Comparison of ENCODE assay signal across 10 cellular contexts in genomic region chr2:101829018-101829396, GRCh38.
DNase-seq lines count a peak whose midpoint lies in the region; ATAC-seq, FAIRE-seq and TF ChIP-seq lines count a peak whose summit lies in the region.
"Had no signal": no experiment of that assay in that cellular context is flagged by ENCODE, and none has a peak within 500 bp of the region (broad histone marks: within the 10 kb centered on the region; RNA-seq: fewer than 3 reads in every experiment).

No MANE protein-coding gene starts in this region.

- peaks cover 47% of the 10 kb centered on the region for H3K4me1 Mint-ChIP-seq in central memory CD8-positive, alpha-beta T cell
- peaks cover 43% of the 10 kb centered on the region for H3K4me1 Mint-ChIP-seq in memory B cell

- H3K4me2 ChIP-seq in A549 (no peak overlapping the region), IMR-90 (ENCODE audit: low read depth, low read length) (peak overlapping the region; percentile 34)

- no peak overlapping the region for H2AFZ ChIP-seq in IMR-90 (replicated peaks; ENCODE audit: low read length, poor library complexity)

- H2BK15ac ChIP-seq in IMR-90 (ENCODE audit: low read depth, low read length), result peak overlapping the region; percentile 49; the same call in 2 of the 3 replicates

- intact Hi-C loops in IMR-90 (cut with micrococcal nuclease), result no loop called here
- intact Hi-C loops in body of pancreas (cut with DNase I), result no loop called here

- POLR2A ChIA-PET in A549 (lab: Yijun Ruan, JAX), result interaction anchor here (1.1 kb wide), 1 partner anchor 131 kb away, joined by 3 read pairs; no protein-coding TSS in a partner anchor
- POLR2A ChIA-PET in IMR-90 (lab: Charles Lee; ENCODE audit: unreplicated experiment), result no interaction called here

- TF ChIP-seq CTCF in A549 (IDR thresholded peaks at IDR 0.05) (no peak), IMR-90 (conservative IDR thresholded peaks at IDR 0.05; ENCODE audit: low read depth, low read length) (no peak), body of pancreas (IDR thresholded peaks at IDR 0.05) (no peak)

- H3K14ac ChIP-seq in IMR-90 (replicated peaks; ENCODE audit: low read depth, low read length), result peak overlapping the region; percentile 64

- H3K36me3 ChIP-seq in IMR-90 (ENCODE audit: control insufficient read depth, insufficient read depth, low read length) (peaks cover 26% of the 10 kb centered on the region), body of pancreas (replicated peaks in 1 of 2; ENCODE audit: insufficient read depth in 1 of 2, low read depth in 2 of 2) (no peaks in the 10 kb centered on the region), H7 (replicated peaks; ENCODE audit: control insufficient read depth, insufficient read depth, low read length) (peaks cover 13% of the 10 kb centered on the region)

- peaks cover 28% of the 10 kb centered on the region for H3K9me1 ChIP-seq in IMR-90 (ENCODE audit: insufficient read depth, low read length)

- peak overlapping the region; percentile 3 for H2AK5ac ChIP-seq in IMR-90 (ENCODE audit: low read depth, low read length)

- H3K18ac ChIP-seq in IMR-90 (ENCODE audit: low read depth, low read length), result peak overlapping the region; percentile 63; the same call in 1 of the 2 replicates

- in situ Hi-C loops in IMR-90 (cut with MboI; ENCODE audit: low sequenced_read_pairs), result no loop called here

- ATAC-seq in A549 (no peak), IMR-90 (ENCODE audit: low read depth) (no peak), memory B cell (ENCODE audit: low read depth) (no peak), body of pancreas (no peak), GM21717 (IDR thresholded peaks at IDR 0.05; ENCODE audit: unreplicated experiment) (no peak)
- ATAC-seq in central memory CD8-positive, alpha-beta T cell (replicated peaks; ENCODE audit: extremely low read depth, poor library complexity, severe bottlenecking), result no peak
- ATAC-seq: esophagus mucosa had no signal

- H4K8ac ChIP-seq in IMR-90 (ENCODE audit: low read depth in 2 of 2, low read length in 2 of 2), result peak overlapping the region in 1 of 2 experiments; percentile 46; a peak in 1 of 4 replicates

- peak overlapping the region; percentile 12 to 29; a peak in 2 of 6 replicates for H3K27ac ChIP-seq in A549
- H3K27ac ChIP-seq in IMR-90 (ENCODE audit: insufficient read depth, low read length), result peak overlapping the region; percentile 10; the same call in 1 of the 2 replicates
- H3K27ac ChIP-seq in body of pancreas, result no peak overlapping the region

- H3K27me3 ChIP-seq in IMR-90 (ENCODE audit: control insufficient read depth, insufficient read depth, low read length), result no peaks in the 10 kb centered on the region
- no peaks in the 10 kb centered on the region for H3K27me3 ChIP-seq in body of pancreas
- H3K27me3 ChIP-seq in H7 (ENCODE audit: control insufficient read depth, insufficient read depth, low read length), result no peaks in the 10 kb centered on the region

- no peaks in the 10 kb centered on the region for H3K27me3 Mint-ChIP-seq in central memory CD8-positive, alpha-beta T cell
- H3K27me3 Mint-ChIP-seq in memory B cell, result no peaks in the 10 kb centered on the region

- peak overlapping the region; percentile 2 for H2BK20ac ChIP-seq in IMR-90 (ENCODE audit: low read depth, low read length)

- FAIRE-seq in A549 (lab: Jason Lieb, UNC), result no peak

- peaks cover 37 to 60% of the 10 kb centered on the region in 2 experiments for H3K79me1 ChIP-seq in IMR-90 (ENCODE audit: low read depth in 1 of 2, low read length in 2 of 2)

- H3K23ac ChIP-seq in IMR-90 (ENCODE audit: low read depth, low read length), result peak overlapping the region; percentile 39

- 69% methylated on average over 5 of the region's 5 CpGs for WGBS in A549 (ENCODE audit: missing lambda C conversion rate)
- no CpG with 5 or more reads among the region's 5 CpGs for whole genome bisulfite sequencing in IMR-90 (ENCODE audit: extremely low coverage in 2 of 2, insufficient read length in 1 of 2), 2 experiments
- 36 to 45% methylated on average over 5 of the region's 5 CpGs for WGBS in body of pancreas, 2 donors

- DNase-seq in A549 (ENCODE audit: low read depth in 1 of 2, low spot score in 1 of 2) (no peak), IMR-90 (no peak), memory B cell (ENCODE audit: low spot score in 2 of 2) (no peak), body of pancreas (no peak), DMS79 (lab: John Stamatoyannopoulos, UW) (no peak), H7 (no peak)
- no peak for DNase-seq in central memory CD8-positive, alpha-beta T cell (ENCODE audit: low spot score in 2 of 2)
- DNase-seq: activated CD8-positive, alpha-beta memory T cell treated with anti-CD3 and anti-CD28 coated beads, Interleukin-2, amount 50 U/mL, for 4 hours had no signal

- TF ChIP-seq POLR2A in A549 (IDR thresholded peaks at IDR 0.05; ENCODE audit: low read length) (no peak), IMR-90 (IDR thresholded peaks at IDR 0.05; ENCODE audit: low read depth, low read length) (no peak), body of pancreas (IDR thresholded peaks at IDR 0.05) (no peak)

- H2BK120ac ChIP-seq in IMR-90 (ENCODE audit: low read depth, low read length), result peak overlapping the region; percentile 17; the same call in 1 of the 2 replicates

- peak overlapping the region; percentile 75 for H3K27ac Mint-ChIP-seq in central memory CD8-positive, alpha-beta T cell (ENCODE audit: low read depth)
- H3K27ac Mint-ChIP-seq in memory B cell, result peak overlapping the region; percentile 68

- peak overlapping the region; percentile 2 for H2AK9ac ChIP-seq in IMR-90 (replicated peaks; ENCODE audit: low read depth, low read length, poor library complexity)

- H3K4ac ChIP-seq in IMR-90 (ENCODE audit: low read depth, low read length), result peak overlapping the region; percentile 57

- H3K4me3 Mint-ChIP-seq in central memory CD8-positive, alpha-beta T cell, result peak overlapping the region; percentile 0
- H3K4me3 Mint-ChIP-seq in memory B cell, result no peak overlapping the region

- H3K4me3 ChIP-seq in A549 (no peak overlapping the region), IMR-90 (ENCODE audit: insufficient read depth, low read depth, low read length) (no peak overlapping the region), body of pancreas (no peak overlapping the region), H7 (ENCODE audit: insufficient read depth, low read depth, low read length) (no peak overlapping the region)

- peaks cover 38% of the 10 kb centered on the region; the same call in 1 of the 2 replicates for H4K20me1 ChIP-seq in IMR-90 (ENCODE audit: insufficient read depth, low read length)

- no peak overlapping the region for H3K9ac ChIP-seq in IMR-90 (ENCODE audit: low read depth, low read length)

- BruUV-seq in IMR-90 (replicated peaks; lab: Mats Ljungman, UMichigan), result no TSS peak

- no peaks in the 10 kb centered on the region for H3K9me3 Mint-ChIP-seq in central memory CD8-positive, alpha-beta T cell
- H3K9me3 Mint-ChIP-seq in memory B cell, result no peaks in the 10 kb centered on the region

- CTCF ChIA-PET in A549 (lab: Yijun Ruan, JAX), result interaction anchor here (0.8 to 12.0 kb wide), 9 partner anchors 9 to 487 kb away, joined by 3 to 79 read pairs (median 5); partner anchors contain the start of gene MAP4K4
- CTCF ChIA-PET in IMR-90 (lab: Yijun Ruan, JAX), result interaction anchor here (0.8 kb wide), 1 partner anchor 11 kb away, joined by 3 read pairs; no protein-coding TSS in a partner anchor

- H3K36me3 Mint-ChIP-seq in central memory CD8-positive, alpha-beta T cell (ENCODE audit: insufficient read depth), result peaks cover 27% of the 10 kb centered on the region
- H3K36me3 Mint-ChIP-seq in memory B cell, result peaks cover 33% of the 10 kb centered on the region

- H3K9me3 ChIP-seq in A549 (no peaks in the 10 kb centered on the region), IMR-90 (ENCODE audit: control insufficient read depth, insufficient read depth, low read length) (no peaks in the 10 kb centered on the region), body of pancreas (no peaks in the 10 kb centered on the region)

- H3K56ac ChIP-seq in IMR-90 (ENCODE audit: extremely low read depth, insufficient read depth, low read length), result no peak overlapping the region; the same call in 1 of the 2 replicates

- peak overlapping the region; percentile 57 for H2BK5ac ChIP-seq in IMR-90 (ENCODE audit: low read depth, low read length, poor library complexity, severe bottlenecking)

- H3K4me1 ChIP-seq in A549 (peaks cover 48% of the 10 kb centered on the region), IMR-90 (ENCODE audit: control insufficient read depth, insufficient read depth, low read length) (peaks cover 25% of the 10 kb centered on the region), body of pancreas (peaks cover 14% of the 10 kb centered on the region)

- peak overlapping the region; percentile 52 for H4K91ac ChIP-seq in IMR-90 (ENCODE audit: insufficient read depth, low read depth, low read length)

- H4K5ac ChIP-seq in IMR-90 (ENCODE audit: low read depth, low read length), result peak overlapping the region; percentile 37; the same call in 1 of the 2 replicates

- TF ChIP-seq RAD21 in A549 (conservative IDR thresholded peaks at IDR 0.05 in 1 of 2, IDR thresholded peaks at IDR 0.05 in 1 of 2), result no peak
- no peak for TF ChIP-seq RAD21 in IMR-90 (IDR thresholded peaks at IDR 0.05; ENCODE audit: low read length)

- dilution Hi-C loops in IMR-90 (cut with HindIII; ENCODE audit: low sequenced_read_pairs, unreplicated experiment), result no loop called here

- TF ChIP-seq EP300 in A549 (IDR thresholded peaks at IDR 0.05), result no peak

TF ChIP-seq in A549, 52 proteins besides CTCF, POLR2A, EP300 and RAD21 (continues in another document):
- no peak for TF ChIP-seq ZNF302 (CRISPR knock-in tag; IDR thresholded peaks at IDR 0.05)

TF ChIP-seq in IMR-90, 13 proteins besides CTCF, POLR2A, EP300 and RAD21:
- TF ChIP-seq NFE2L2 (IDR thresholded peaks at IDR 0.05; ENCODE audit: low read depth, low read length) (no peak), USF2 (IDR thresholded peaks at IDR 0.05; ENCODE audit: low read depth, low read length) (0 out of 2 replicates have a peak, but pooled peaks have one; percentile 8), MAZ (IDR thresholded peaks at IDR 0.05; ENCODE audit: borderline replicate concordance, low read depth, low read length) (no peak)
TF ChIP-seq in IMR-90: peak in this region for 1.

Comparison
In these comparisons a context has a peak if more than half of its experiments do, and no peak if none do; other contexts are left out.
1. H3K27ac ChIP-seq: peak in A549 (2 of 2) and IMR-90 (single experiment); none in body of pancreas (0 of 4).